In genomic region chr1:91499346-91499745, GRCh38 we compare ENCODE assay signal across 15 cellular contexts.
"Had no signal": no experiment of that assay in that cellular context is flagged by ENCODE, and none has a peak within 500 bp of the region (broad histone marks: within the 10 kb centered on the region; RNA-seq: fewer than 3 reads in every experiment).

No MANE protein-coding gene starts in this region.

- H3K27ac ChIP-seq: prostate gland had no signal

- H3K4me3 ChIP-seq: prostate gland, right atrium auricular region, tibial artery had no signal

- H3K4me1 ChIP-seq: parathyroid adenoma, prostate gland had no signal

- H3K9me3 ChIP-seq: gastrocnemius medialis, lower lobe of right lung, prostate gland, right atrium auricular region, sigmoid colon, testis, tibial artery had no signal

- H3K36me3 ChIP-seq: gastrocnemius medialis, lower lobe of right lung, prostate gland, right atrium auricular region, sigmoid colon, tibial artery had no signal

- H3K9ac ChIP-seq: parathyroid adenoma had no signal

- ATAC-seq: effector memory CD8-positive, alpha-beta T cell; gastrocnemius medialis; left ventricle myocardium superior; lower lobe of right lung; natural killer cell; stimulated activated memory B cell treated with anti-CD40 and anti-IgM and Interleukin-4, amounts not matched to agents 10 μg/mL and 1 μg/mL and 100 μg/mL, for 72 hours; stimulated activated naive CD8-positive, alpha-beta T cell treated with anti-CD3 and anti-CD28 coated beads, Interleukin-15, Interleukin-2, amounts not matched to agents 100 U/mL and 50 U/mL, for 24 hours had no signal

- DNase-seq: cortex of kidney; effector memory CD8-positive, alpha-beta T cell; gastrocnemius medialis; left ventricle myocardium superior; lower lobe of right lung; natural killer cell; sigmoid colon; stimulated activated CD4-positive, alpha-beta T cell treated with anti-CD3 and anti-CD28 coated beads, Interleukin-4, amount 100 ng/mL, for 4 hours; stimulated activated naive CD8-positive, alpha-beta T cell treated with anti-CD3 and anti-CD28 coated beads, Interleukin-15, Interleukin-2, amounts not matched to agents 100 U/mL and 50 U/mL, for 24 hours; testis; tibial artery had no signal

- H3K27me3 ChIP-seq: gastrocnemius medialis, right atrium auricular region, sigmoid colon, testis, tibial artery had no signal
